ENCODE assay signal across 34 cellular contexts in genomic region chr16:35140293-35140986, GRCh38.
"Had no signal": no experiment of that assay in that cellular context is flagged by ENCODE, and none has a peak within 500 bp of the region (broad histone marks: within the 10 kb centered on the region; RNA-seq: fewer than 3 reads in every experiment).

No MANE protein-coding gene starts in this region.

- H3K4me3 ChIP-seq: ascending aorta, cardiac muscle cell, K562 had no signal

- H3K27ac ChIP-seq: ascending aorta, cardiac muscle cell, RWPE1, VCaP had no signal

- H3K36me3 ChIP-seq: ascending aorta, cardiac muscle cell had no signal

- H3K4me1 ChIP-seq: ascending aorta had no signal

- H3K27me3 Mint-ChIP-seq: activated B cell treated with CpG ODN at 0.5 μM for 24 hours; activated CD4-positive, alpha-beta memory T cell treated with anti-CD3 and anti-CD28 coated beads for 36 hours; activated naive CD4-positive, alpha-beta T cell treated with anti-CD3 and anti-CD28 coated beads, Interleukin-2, amount 50 U/mL, for 24 hours; activated naive CD8-positive, alpha-beta T cell treated with anti-CD3 and anti-CD28 coated beads, Interleukin-2, amount 10 ng/mL, durations not matched to agents 7 days and 5 days; activated T-cell treated with anti-CD3 and anti-CD28 coated beads, Interleukin-2, amount 50 U/mL, for 24 hours had no signal

- H3K4me3 Mint-ChIP-seq: activated B cell treated with CpG ODN at 0.5 μM for 24 hours; activated CD4-positive, alpha-beta memory T cell treated with anti-CD3 and anti-CD28 coated beads for 36 hours; activated naive CD4-positive, alpha-beta T cell treated with anti-CD3 and anti-CD28 coated beads, Interleukin-2, amount 50 U/mL, for 24 hours; activated naive CD8-positive, alpha-beta T cell treated with anti-CD3 and anti-CD28 coated beads, Interleukin-2, amount 10 ng/mL, durations not matched to agents 7 days and 5 days; activated T-cell treated with anti-CD3 and anti-CD28 coated beads, Interleukin-2, amount 50 U/mL, for 24 hours had no signal

- H3K27me3 ChIP-seq: ascending aorta, cardiac muscle cell had no signal

- FAIRE-seq: K562, RCC 7860 had no signal

- H3K27ac Mint-ChIP-seq: activated B cell treated with CpG ODN at 0.5 μM for 24 hours; activated CD4-positive, alpha-beta memory T cell treated with anti-CD3 and anti-CD28 coated beads for 36 hours; activated naive CD4-positive, alpha-beta T cell treated with anti-CD3 and anti-CD28 coated beads, Interleukin-2, amount 50 U/mL, for 24 hours; activated naive CD8-positive, alpha-beta T cell treated with anti-CD3 and anti-CD28 coated beads, Interleukin-2, amount 10 ng/mL, durations not matched to agents 7 days and 5 days; activated T-cell treated with anti-CD3 and anti-CD28 coated beads, Interleukin-2, amount 50 U/mL, for 24 hours; activated T-helper 2 cell treated with anti-CD3 and anti-CD28 coated beads, Interferon-gamma antibody, Interleukin-2, Interleukin-4, amounts not matched to agents 10 μg/mL and 5 μg/mL and 100 μg/mL, durations not matched to agents 14 hours and 24 hours and 36 hours had no signal

- H3K9me3 ChIP-seq: ascending aorta had no signal

- H3K4me1 Mint-ChIP-seq: activated B cell treated with CpG ODN at 0.5 μM for 24 hours; activated naive CD4-positive, alpha-beta T cell treated with anti-CD3 and anti-CD28 coated beads, Interleukin-2, amount 50 U/mL, for 24 hours; activated naive CD8-positive, alpha-beta T cell treated with anti-CD3 and anti-CD28 coated beads, Interleukin-2, amount 10 ng/mL, durations not matched to agents 7 days and 5 days had no signal

- DNase-seq: activated B cell treated with CpG ODN at 0.5 μM for 24 hours; activated CD4-positive, alpha-beta memory T cell treated with anti-CD3 and anti-CD28 coated beads for 36 hours; activated CD4-positive, alpha-beta T cell treated with anti-CD3 and anti-CD28 coated beads for 4 hours; activated CD4-positive, alpha-beta T cell treated with anti-CD3 and anti-CD28 coated beads, Interleukin-2, amount 50 U/mL, for 1 hour; activated CD4-positive, CD25-positive, alpha-beta regulatory T cell treated with anti-CD3 and anti-CD28 coated beads, Interleukin-2, amount 50 U/mL, for 72 hours; activated gamma-delta T cell; activated naive CD4-positive, alpha-beta T cell treated with Interleukin-2 at 50 U/mL for 16 hours; activated naive CD8-positive, alpha-beta T cell treated with anti-CD3 and anti-CD28 coated beads, Interleukin-2, amount 10 ng/mL, durations not matched to agents 7 days and 5 days; activated T-cell treated with anti-CD3 and anti-CD28 coated beads, Interleukin-2, amount 50 U/mL, for 24 hours; amygdala; IMR-90; NCI-H1092; NCI-H1417 treated with DMSO at 0.1 percent for 48 hours; NCI-H187 treated with DMSO at 0.1 percent for 48 hours; NCI-H2081; NCI-H2171 treated with DMSO at 0.1 percent for 48 hours; NCI-H345; NCI-H526; NCI-H748 treated with DMSO at 0.1 percent for 48 hours; NK-92 treated with Interleukin-12 subunit alpha and Interleukin-12 subunit beta, amount 100 ng/mL, for 24 hours; PC-3; Right ventricle myocardium superior; SW 1271; T-helper 1 cell; T-helper 2 cell; T-helper 9 cell had no signal
